ENCODE assay signal across 3 cellular contexts in the genomic region with DNA sequence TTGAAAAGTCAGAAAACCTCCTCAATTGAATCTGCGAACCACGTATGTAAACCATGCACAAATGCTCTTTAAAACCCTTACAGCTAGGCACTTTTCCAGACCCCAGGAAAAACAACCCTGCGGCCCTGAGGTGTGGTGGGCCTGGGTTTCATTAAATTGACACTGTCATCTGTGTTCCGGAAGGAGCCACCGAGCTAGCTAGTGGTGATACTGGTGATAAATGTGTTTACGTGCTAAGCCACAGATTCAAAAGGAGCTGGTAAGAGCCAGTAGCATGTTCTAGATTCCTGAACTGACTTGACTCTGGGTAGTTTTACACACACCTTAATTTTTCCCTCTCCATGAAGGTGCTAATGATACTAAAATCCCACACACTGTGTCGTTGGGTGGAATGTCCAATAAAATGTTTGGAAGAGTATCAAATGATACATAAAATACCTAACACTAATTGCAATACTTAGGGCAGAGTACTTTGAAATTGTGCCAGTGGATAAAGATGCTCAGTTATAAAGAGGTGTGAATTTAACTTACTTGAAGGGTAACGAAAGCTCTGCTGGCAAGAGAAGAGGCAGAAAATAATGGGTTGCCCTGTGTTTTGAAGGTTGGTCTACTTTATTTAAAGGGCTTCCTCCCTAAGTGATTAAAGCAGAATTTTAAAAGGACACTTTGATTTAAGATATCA.
TF ChIP-seq lines count a peak whose summit lies in the region.

No MANE protein-coding gene starts in this region.

TF ChIP-seq in SK-N-SH, 30 proteins besides CTCF, POLR2A, EP300 and RAD21:
- TF ChIP-seq GATA2 (CRISPR knock-in tag; IDR thresholded peaks at IDR 0.05) (peak; percentile 22; the same call in 1 of the 2 replicates), GABPA (IDR thresholded peaks at IDR 0.05; ENCODE audit: low read depth) (no peak)

TF ChIP-seq in SK-N-SH treated with all-trans-retinoic acid at 6 μM for 48 hours, 23 proteins besides CTCF, POLR2A, EP300 and RAD21:
- TF ChIP-seq, protein P1, sequence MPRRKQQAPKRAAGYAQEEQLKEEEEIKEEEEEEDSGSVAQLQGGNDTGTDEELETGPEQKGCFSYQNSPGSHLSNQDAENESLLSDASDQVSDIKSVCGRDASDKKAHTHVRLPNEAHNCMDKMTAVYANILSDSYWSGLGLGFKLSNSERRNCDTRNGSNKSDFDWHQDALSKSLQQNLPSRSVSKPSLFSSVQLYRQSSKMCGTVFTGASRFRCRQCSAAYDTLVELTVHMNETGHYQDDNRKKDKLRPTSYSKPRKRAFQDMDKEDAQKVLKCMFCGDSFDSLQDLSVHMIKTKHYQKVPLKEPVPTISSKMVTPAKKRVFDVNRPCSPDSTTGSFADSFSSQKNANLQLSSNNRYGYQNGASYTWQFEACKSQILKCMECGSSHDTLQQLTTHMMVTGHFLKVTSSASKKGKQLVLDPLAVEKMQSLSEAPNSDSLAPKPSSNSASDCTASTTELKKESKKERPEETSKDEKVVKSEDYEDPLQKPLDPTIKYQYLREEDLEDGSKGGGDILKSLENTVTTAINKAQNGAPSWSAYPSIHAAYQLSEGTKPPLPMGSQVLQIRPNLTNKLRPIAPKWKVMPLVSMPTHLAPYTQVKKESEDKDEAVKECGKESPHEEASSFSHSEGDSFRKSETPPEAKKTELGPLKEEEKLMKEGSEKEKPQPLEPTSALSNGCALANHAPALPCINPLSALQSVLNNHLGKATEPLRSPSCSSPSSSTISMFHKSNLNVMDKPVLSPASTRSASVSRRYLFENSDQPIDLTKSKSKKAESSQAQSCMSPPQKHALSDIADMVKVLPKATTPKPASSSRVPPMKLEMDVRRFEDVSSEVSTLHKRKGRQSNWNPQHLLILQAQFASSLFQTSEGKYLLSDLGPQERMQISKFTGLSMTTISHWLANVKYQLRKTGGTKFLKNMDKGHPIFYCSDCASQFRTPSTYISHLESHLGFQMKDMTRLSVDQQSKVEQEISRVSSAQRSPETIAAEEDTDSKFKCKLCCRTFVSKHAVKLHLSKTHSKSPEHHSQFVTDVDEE (CRISPR knock-in tag; IDR thresholded peaks at IDR 0.05): no peak
- TF ChIP-seq ZNF8 (CRISPR knock-in tag; IDR thresholded peaks at IDR 0.05) (no peak), SNAI2 (CRISPR knock-in tag; IDR thresholded peaks at IDR 0.05) (no peak), GLIS3 (CRISPR knock-in tag; IDR thresholded peaks at IDR 0.05) (no peak), ZC3H10 (CRISPR knock-in tag; IDR thresholded peaks at IDR 0.05) (no peak), BACH2 (CRISPR knock-in tag; IDR thresholded peaks at IDR 0.05; ENCODE audit: borderline replicate concordance) (no peak), PPARA (CRISPR knock-in tag; IDR thresholded peaks at IDR 0.05; ENCODE audit: borderline replicate concordance) (no peak), TCF4 (CRISPR knock-in tag; IDR thresholded peaks at IDR 0.05; ENCODE audit: borderline replicate concordance) (no peak), ARNTL (CRISPR knock-in tag; IDR thresholded peaks at IDR 0.05; ENCODE audit: borderline replicate concordance, low read depth) (no peak), RARB (CRISPR knock-in tag; IDR thresholded peaks at IDR 0.05) (no peak), PATZ1 (CRISPR knock-in tag; IDR thresholded peaks at IDR 0.05; ENCODE audit: borderline replicate concordance) (no peak), ESRRG (CRISPR knock-in tag; IDR thresholded peaks at IDR 0.05) (no peak), CSDC2 (CRISPR knock-in tag; IDR thresholded peaks at IDR 0.05) (no peak), ISL1 (CRISPR knock-in tag; IDR thresholded peaks at IDR 0.05) (no peak), ZNF70 (CRISPR knock-in tag; IDR thresholded peaks at IDR 0.05) (no peak), ZFP3 (CRISPR knock-in tag; IDR thresholded peaks at IDR 0.05) (no peak)
- TF ChIP-seq, protein P2, sequence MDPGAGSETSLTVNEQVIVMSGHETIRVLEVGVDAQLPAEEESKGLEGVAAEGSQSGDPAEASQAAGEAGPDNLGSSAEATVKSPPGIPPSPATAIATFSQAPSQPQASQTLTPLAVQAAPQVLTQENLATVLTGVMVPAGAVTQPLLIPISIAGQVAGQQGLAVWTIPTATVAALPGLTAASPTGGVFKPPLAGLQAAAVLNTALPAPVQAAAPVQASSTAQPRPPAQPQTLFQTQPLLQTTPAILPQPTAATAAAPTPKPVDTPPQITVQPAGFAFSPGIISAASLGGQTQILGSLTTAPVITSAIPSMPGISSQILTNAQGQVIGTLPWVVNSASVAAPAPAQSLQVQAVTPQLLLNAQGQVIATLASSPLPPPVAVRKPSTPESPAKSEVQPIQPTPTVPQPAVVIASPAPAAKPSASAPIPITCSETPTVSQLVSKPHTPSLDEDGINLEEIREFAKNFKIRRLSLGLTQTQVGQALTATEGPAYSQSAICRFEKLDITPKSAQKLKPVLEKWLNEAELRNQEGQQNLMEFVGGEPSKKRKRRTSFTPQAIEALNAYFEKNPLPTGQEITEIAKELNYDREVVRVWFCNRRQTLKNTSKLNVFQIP (CRISPR knock-in tag; IDR thresholded peaks at IDR 0.05; ENCODE audit: borderline replicate concordance, low read depth): no peak

TF ChIP-seq in GM23338, 12 proteins besides CTCF, POLR2A, EP300 and RAD21:
- no peak for TF ChIP-seq ZNF462 (CRISPR knock-in tag; IDR thresholded peaks at IDR 0.05)
- no peak for TF ChIP-seq NANOG (IDR thresholded peaks at IDR 0.05; ENCODE audit: borderline replicate concordance)
- TF ChIP-seq, protein P3, sequence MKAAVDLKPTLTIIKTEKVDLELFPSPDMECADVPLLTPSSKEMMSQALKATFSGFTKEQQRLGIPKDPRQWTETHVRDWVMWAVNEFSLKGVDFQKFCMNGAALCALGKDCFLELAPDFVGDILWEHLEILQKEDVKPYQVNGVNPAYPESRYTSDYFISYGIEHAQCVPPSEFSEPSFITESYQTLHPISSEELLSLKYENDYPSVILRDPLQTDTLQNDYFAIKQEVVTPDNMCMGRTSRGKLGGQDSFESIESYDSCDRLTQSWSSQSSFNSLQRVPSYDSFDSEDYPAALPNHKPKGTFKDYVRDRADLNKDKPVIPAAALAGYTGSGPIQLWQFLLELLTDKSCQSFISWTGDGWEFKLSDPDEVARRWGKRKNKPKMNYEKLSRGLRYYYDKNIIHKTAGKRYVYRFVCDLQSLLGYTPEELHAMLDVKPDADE (IDR thresholded peaks at IDR 0.05): no peak
- TF ChIP-seq ZNF331 (CRISPR knock-in tag; IDR thresholded peaks at IDR 0.05; ENCODE audit: low read depth): no peak
- TF ChIP-seq EZH2 (IDR thresholded peaks at IDR 0.05; ENCODE audit: low read depth, unreplicated experiment): no peak
- TF ChIP-seq CREB1 (CRISPR knock-in tag; IDR thresholded peaks at IDR 0.05; ENCODE audit: low read depth): no peak
- TF ChIP-seq REST (IDR thresholded peaks at IDR 0.05; ENCODE audit: unreplicated experiment): no peak
- TF ChIP-seq JUNB (IDR thresholded peaks at IDR 0.05; ENCODE audit: unreplicated experiment): no peak
- TF ChIP-seq ZNF114 (CRISPR knock-in tag; IDR thresholded peaks at IDR 0.05): no peak
- TF ChIP-seq STAT1 (IDR thresholded peaks at IDR 0.05; ENCODE audit: unreplicated experiment): no peak
